ENCODE assay signal across 22 cellular contexts in genomic region chr1:65688848-65689247, GRCh38.
DNase-seq lines count a peak whose midpoint lies in the region; ATAC-seq, FAIRE-seq and TF ChIP-seq lines count a peak whose summit lies in the region.
"Had no signal": no experiment of that assay in that cellular context is flagged by ENCODE, and none has a peak within 500 bp of the region (broad histone marks: within the 10 kb centered on the region; RNA-seq: fewer than 3 reads in every experiment).

No MANE protein-coding gene starts in this region.

- intact Hi-C loops in HepG2 (cut with micrococcal nuclease; ENCODE audit: unreplicated experiment): no loop called here
- intact Hi-C loops in right lobe of liver (cut with DNase I): loop anchor here (5.0 to 10.0 kb wide), 2 partner anchors 254 to 472 kb away; no protein-coding TSS in a partner anchor
- intact Hi-C loops in posterior vena cava (cut with DNase I): loop anchor here (5.0 to 10.0 kb wide), 2 partner anchors 254 to 257 kb away; no protein-coding TSS in a partner anchor

- peaks cover 34% of the 10 kb centered on the region for H3K4me1 ChIP-seq in HepG2 (ENCODE audit: insufficient read depth, low read length)
- peaks cover 0 to 7% (median 0%) of the 10 kb centered on the region in 4 donors for H3K4me1 ChIP-seq in right lobe of liver
- H3K4me1 ChIP-seq in hepatocyte (ENCODE audit: insufficient read depth): no peaks in the 10 kb centered on the region
- H3K4me1 ChIP-seq: BE2C had no signal

- TF ChIP-seq RAD21 in HepG2 (CRISPR knock-in tag; IDR thresholded peaks at IDR 0.05): no peak

- H3K4me2 ChIP-seq in HepG2 (ENCODE audit: low read depth, low read length) (no peak overlapping the region), hepatocyte (no peak overlapping the region)
- H3K4me2 ChIP-seq: KMS-11 had no signal

- H3K36me3 ChIP-seq in HepG2 (replicated peaks in 1 of 2; ENCODE audit: control insufficient read depth in 1 of 2, insufficient read depth in 2 of 2, low read length in 2 of 2) (no peaks in the 10 kb centered on the region), right lobe of liver (no peaks in the 10 kb centered on the region), WERI-Rb-1 (no peaks in the 10 kb centered on the region), hepatocyte (replicated peaks; ENCODE audit: insufficient read depth, low read depth) (no peaks in the 10 kb centered on the region)
- H3K36me3 ChIP-seq: BE2C had no signal

- H3K27ac ChIP-seq in HepG2 (ENCODE audit: extremely low read length, insufficient read depth, low read length): no peak overlapping the region
- no peak overlapping the region for H3K27ac ChIP-seq in right lobe of liver
- no peak overlapping the region for H3K27ac ChIP-seq in WERI-Rb-1
- no peak overlapping the region for H3K27ac ChIP-seq in hepatocyte
- H3K27ac ChIP-seq: KMS-11 had no signal

- H3K79me2 ChIP-seq in HepG2 (ENCODE audit: insufficient read depth, low read length) (no peaks in the 10 kb centered on the region), hepatocyte (no peaks in the 10 kb centered on the region)

- CTCF ChIA-PET in HepG2 (lab: Yijun Ruan, JAX; ENCODE audit: low intra/inter-chr PET ratio, low total read pairs): no interaction called here

- 0% methylated on average over 3 of the region's 3 CpGs for WGBS in HepG2 (ENCODE audit: low lambda C conversion rate)
- WGBS in right lobe of liver (ENCODE audit: insufficient coverage, low coverage, low lambda C conversion rate, missing lambda C conversion rate): 75% methylated on average over 3 of the region's 3 CpGs
- WGBS in hepatocyte (ENCODE audit: low lambda C conversion rate, missing lambda C conversion rate): 69% methylated on average over 3 of the region's 3 CpGs

- no TSS peak for BruUV-seq in HepG2 (replicated peaks; lab: Mats Ljungman, UMichigan)

- H2AFZ ChIP-seq in HepG2 (ENCODE audit: low read length) (no peak overlapping the region), hepatocyte (no peak overlapping the region)

- DNase-seq in HepG2 (ENCODE audit: low spot score) (peak; percentile 3), right lobe of liver (no peak), WERI-Rb-1 (peak; percentile 28), hepatocyte (ENCODE audit: low spot score) (peak; percentile 11), RKO (ENCODE audit: low spot score) (no peak), posterior vena cava (ENCODE audit: low spot score) (no peak)
- DNase-seq: BE2C; CD4-positive, CD25-positive, alpha-beta regulatory T cell; COR-L47; DMS153; NCI-H1417 treated with DMSO at 0.1 percent for 48 hours; NCI-H187 treated with DMSO at 0.1 percent for 48 hours; NCI-H226; NCI-H526 treated with DMSO at 0.1 percent for 48 hours; RPMI8226; SIG-M5 had no signal

- ATAC-seq in HepG2 (no peak), right lobe of liver (no peak), GM21737 (IDR thresholded peaks at IDR 0.05; ENCODE audit: unreplicated experiment) (no peak)

- no peak overlapping the region for H3K9ac ChIP-seq in HepG2 (ENCODE audit: insufficient read depth, low read depth, low read length)
- H3K9ac ChIP-seq: KMS-11 had no signal

- H3K4me3 ChIP-seq in HepG2 (replicated peaks in 1 of 3; ENCODE audit: insufficient read depth in 1 of 3, low read depth in 2 of 3, low read length in 3 of 3) (no peak overlapping the region), right lobe of liver (no peak overlapping the region), WERI-Rb-1 (ENCODE audit: low read depth, low read length) (no peak overlapping the region), hepatocyte (no peak overlapping the region)

- H3K27me3 ChIP-seq in HepG2 (ENCODE audit: control insufficient read depth in 1 of 2, insufficient read depth in 2 of 2, low read length in 2 of 2) (peaks cover 0 to 8% of the 10 kb centered on the region in 2 experiments; a peak in 2 of 5 replicates), right lobe of liver (no peaks in the 10 kb centered on the region), WERI-Rb-1 (ENCODE audit: insufficient read depth, low read depth, severe bottlenecking) (no peaks in the 10 kb centered on the region), hepatocyte (no peaks in the 10 kb centered on the region)
- H3K27me3 ChIP-seq: BE2C had no signal

- POLR2A ChIA-PET in HepG2 (lab: Yijun Ruan, JAX): interaction anchor here (1.7 kb wide), 1 partner anchor 269 kb away, joined by 5 read pairs; the partner anchor contains the start of genes LEPR and LEPROT

- H3K9me2 ChIP-seq in hepatocyte (replicated peaks; ENCODE audit: insufficient read depth): no peaks in the 10 kb centered on the region

- H4K20me1 ChIP-seq in HepG2 (ENCODE audit: insufficient read depth, low read length): no peaks in the 10 kb centered on the region
- no peaks in the 10 kb centered on the region for H4K20me1 ChIP-seq in hepatocyte (ENCODE audit: insufficient read depth, poor library complexity, severe bottlenecking)

- TF ChIP-seq POLR2A in HepG2 (IDR thresholded peaks at IDR 0.05; ENCODE audit: insufficient read depth in 1 of 2, low read depth in 2 of 2, low read length in 2 of 2) (no peak), right lobe of liver (IDR thresholded peaks at IDR 0.05) (no peak)

- no peak for TF ChIP-seq CTCF in HepG2 (CRISPR knock-in tag; IDR thresholded peaks at IDR 0.05)
- TF ChIP-seq CTCF in right lobe of liver (IDR thresholded peaks at IDR 0.05): no peak
- no peak for TF ChIP-seq CTCF in WERI-Rb-1 (IDR thresholded peaks at IDR 0.05; ENCODE audit: low read depth, low read length)
- TF ChIP-seq CTCF in hepatocyte (IDR thresholded peaks at IDR 0.05; ENCODE audit: poor library complexity): no peak

- no peak for FAIRE-seq in HepG2 (lab: Jason Lieb, UNC)
- FAIRE-seq: A204.1, GM12892, GM18507, H1 had no signal

- no peak for TF ChIP-seq EP300 in HepG2 (IDR thresholded peaks at IDR 0.05; ENCODE audit: low read depth in 2 of 2, low read length in 2 of 2)
- no peak for TF ChIP-seq EP300 in HepG2 (CRISPR knock-in tag; IDR thresholded peaks at IDR 0.05; ENCODE audit: borderline replicate concordance)

- in situ Hi-C loops in HepG2 (cut with HindIII; ENCODE audit: extremely low pct_ligation_motif_present, low pct_unique_long_range_greater_than_20kb): loop anchor here (5.0 to 25.0 kb wide), 3 partner anchors 252 to 627 kb away; no protein-coding TSS in a partner anchor

- H3K9me3 ChIP-seq in HepG2 (ENCODE audit: low read length): no peaks in the 10 kb centered on the region
- no peaks in the 10 kb centered on the region for H3K9me3 ChIP-seq in right lobe of liver
- H3K9me3 ChIP-seq in WERI-Rb-1 (ENCODE audit: severe bottlenecking): no peaks in the 10 kb centered on the region
- no peaks in the 10 kb centered on the region for H3K9me3 ChIP-seq in hepatocyte (ENCODE audit: low read depth)
- H3K9me3 ChIP-seq: BE2C had no signal

TF ChIP-seq in HepG2, 621 proteins besides CTCF, POLR2A, EP300 and RAD21:
- no peak for TF ChIP-seq ZNF160 (CRISPR knock-in tag; IDR thresholded peaks at IDR 0.05)
- TF ChIP-seq ZNF782 (CRISPR knock-in tag; IDR thresholded peaks at IDR 0.05; ENCODE audit: borderline replicate concordance): no peak
- TF ChIP-seq ZNF772 (CRISPR knock-in tag; IDR thresholded peaks at IDR 0.05): no peak
- TF ChIP-seq ZNF24 (IDR thresholded peaks at IDR 0.05): no peak
- no peak for TF ChIP-seq MIER3 (CRISPR knock-in tag; IDR thresholded peaks at IDR 0.05; ENCODE audit: borderline replicate concordance)
- no peak for TF ChIP-seq TAF1 (CRISPR knock-in tag; IDR thresholded peaks at IDR 0.05)
- TF ChIP-seq ZNF724P (CRISPR knock-in tag; IDR thresholded peaks at IDR 0.05; ENCODE audit: borderline replicate concordance): no peak
- TF ChIP-seq RARG (CRISPR knock-in tag; IDR thresholded peaks at IDR 0.05; ENCODE audit: low read depth): no peak
- no peak for TF ChIP-seq PHF21A (CRISPR knock-in tag; IDR thresholded peaks at IDR 0.05)
- no peak for TF ChIP-seq NFKBIZ (CRISPR knock-in tag; IDR thresholded peaks at IDR 0.05)
- no peak for TF ChIP-seq NFYC (CRISPR knock-in tag; IDR thresholded peaks at IDR 0.05)
- no peak for TF ChIP-seq NFYB (CRISPR knock-in tag; IDR thresholded peaks at IDR 0.05)
- no peak for TF ChIP-seq ZNF784 (CRISPR knock-in tag; IDR thresholded peaks at IDR 0.05; ENCODE audit: borderline replicate concordance)
- TF ChIP-seq SP2 (CRISPR knock-in tag; IDR thresholded peaks at IDR 0.05): no peak
- TF ChIP-seq FOXK1 (CRISPR knock-in tag; IDR thresholded peaks at IDR 0.05; ENCODE audit: borderline replicate concordance, low read depth): no peak
- no peak for TF ChIP-seq ZBTB39 (CRISPR knock-in tag; IDR thresholded peaks at IDR 0.05)
- no peak for TF ChIP-seq ZNF766 (CRISPR knock-in tag; IDR thresholded peaks at IDR 0.05; ENCODE audit: borderline replicate concordance)
- no peak for TF ChIP-seq ZNF431 (CRISPR knock-in tag; IDR thresholded peaks at IDR 0.05; ENCODE audit: borderline replicate concordance, low read depth)

Comparison
In these comparisons a context has a peak if more than half of its experiments do, and no peak if none do; other contexts are left out.
1. DNase-seq: peak in HepG2 (single experiment), WERI-Rb-1 (single experiment) and hepatocyte (single experiment); none in right lobe of liver (0 of 3), RKO (single experiment) and posterior vena cava (single experiment).